ENCODE assay signal across 8 cellular contexts in the genomic region with DNA sequence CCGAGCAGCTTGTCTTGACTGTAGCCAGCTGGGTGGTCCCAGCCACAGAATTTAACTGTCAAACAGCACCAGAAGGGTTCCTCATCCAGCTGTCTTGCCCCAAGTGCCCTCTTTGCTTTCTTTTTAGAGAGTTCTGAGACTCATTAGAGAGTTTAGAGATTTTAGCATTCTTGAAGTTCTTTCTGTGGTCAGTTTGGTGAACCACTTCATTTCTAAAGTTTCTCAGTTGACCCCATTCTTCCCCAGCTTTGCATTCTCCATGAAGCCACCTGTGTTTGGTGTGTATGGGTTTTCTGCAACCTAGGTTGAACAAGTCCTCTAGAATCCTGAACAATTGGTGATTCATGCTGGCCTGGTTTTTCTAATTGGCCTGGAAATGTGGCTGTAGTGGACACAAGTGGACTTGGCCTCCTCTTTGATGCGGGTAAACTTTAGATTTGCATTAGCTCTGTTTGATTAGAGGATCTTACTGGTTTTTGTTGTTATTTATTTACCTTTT. TPM values are rescaled to one million over a fixed set of nuclear protein-coding genes. Genes with fewer than 3 reads are reported as not detected.
A peak's percentile ranks its signal among the peaks of the same experiment; 100 is the strongest.
DNase-seq lines count a peak whose midpoint lies in the region; ATAC-seq, FAIRE-seq and TF ChIP-seq lines count a peak whose summit lies in the region.

No MANE protein-coding gene starts in this region.

- no peaks in the 10 kb centered on the region for H3K9me3 ChIP-seq in Panc1 (ENCODE audit: control insufficient read depth, insufficient read depth, low read depth, low read length)
- H3K9me3 ChIP-seq in iPS-20b (ENCODE audit: insufficient read depth, low read depth, low read length) = no peaks in the 10 kb centered on the region

- POLR2A ChIA-PET in Panc1 (lab: Charles Lee) = interaction anchor here (0.6 kb wide), 1 partner anchor 16 kb away, joined by 5 read pairs; no protein-coding TSS in a partner anchor

- H3K36me3 ChIP-seq in Panc1 (ENCODE audit: control insufficient read depth, insufficient read depth, low read length) = no peaks in the 10 kb centered on the region
- no peaks in the 10 kb centered on the region for H3K36me3 ChIP-seq in iPS-20b (ENCODE audit: insufficient read depth, low read depth, low read length)

- in situ Hi-C loops in Panc1 (cut with HindIII; ENCODE audit: low pct_unique_long_range_greater_than_20kb, low sequenced_read_pairs) = no loop called here

- DNase-seq in GM18507 (ENCODE audit: extremely low spot score, insufficient read length, low read depth) (peak; percentile 46), Panc1 (ENCODE audit: low read depth, low spot score) (no peak), cerebellum (ENCODE audit: low spot score) (no peak), NCI-H2107 treated with DMSO at 0.1 percent for 48 hours (lab: John Stamatoyannopoulos, UW; ENCODE audit: unreplicated experiment) (no peak), NCI-H187 treated with DMSO at 0.1 percent for 48 hours (lab: John Stamatoyannopoulos, UW) (no peak)
- no peak for DNase-seq in stimulated activated CD4-positive, alpha-beta T cell treated with anti-CD3 and anti-CD28 coated beads, Interleukin-1b, Interleukin-23, amount 100 ng/mL, for 48 hours

- no peak for TF ChIP-seq CTCF in Panc1 (IDR thresholded peaks at IDR 0.05)

- H3K27me3 ChIP-seq in Panc1 (ENCODE audit: control insufficient read depth, insufficient read depth, low read length) (no peaks in the 10 kb centered on the region), iPS-20b (ENCODE audit: insufficient read depth, low read length) (no peaks in the 10 kb centered on the region)

- no TSS peak for BruUV-seq in Panc1 (replicated peaks; lab: Mats Ljungman, UMichigan)

- ATAC-seq in HG02610 (IDR thresholded peaks at IDR 0.05; ENCODE audit: unreplicated experiment) (peak; percentile 85), Panc1 (no peak)

- H3K4me1 ChIP-seq in Panc1 (ENCODE audit: control insufficient read depth, insufficient read depth, low read length) = peaks cover 92% of the 10 kb centered on the region
- H3K4me1 ChIP-seq in iPS-20b (ENCODE audit: insufficient read depth, low read length) = peaks cover 54% of the 10 kb centered on the region

- CTCF ChIA-PET in Panc1 (lab: Charles Lee) = interaction anchor here (0.7 kb wide), 2 partner anchors 23 to 68 kb away, joined by 5 to 7 read pairs; no protein-coding TSS in a partner anchor

- H3K27ac ChIP-seq in Panc1 (ENCODE audit: low read length) (peak overlapping the region; percentile 96), iPS-20b (ENCODE audit: low read length) (no peak overlapping the region)

- FAIRE-seq in GM18507 (lab: Jason Lieb, UNC) = peak; percentile 91

- intact Hi-C loops in Panc1 (cut with micrococcal nuclease; ENCODE audit: unreplicated experiment) = no loop called here

- H3K4me3 ChIP-seq in Panc1 (ENCODE audit: low read depth in 2 of 2, low read length in 2 of 2) (no peak overlapping the region; a peak in 1 of 4 replicates), iPS-20b (ENCODE audit: low read length) (peak overlapping the region; percentile 33; the same call in 1 of the 2 replicates)

- no peak overlapping the region for H3K9ac ChIP-seq in iPS-20b (ENCODE audit: low read depth, low read length)

RNA-seq across cellular contexts. Expression of gene FLNB, which starts 33.7 kb away (rescaled TPM):
- total RNA-seq in Panc1 (2021; ENCODE audit: unreplicated experiment) (309 TPM), cerebellum (57.6 TPM)
- polyA plus RNA-seq in Panc1 (2012; ENCODE audit: insufficient read length) = 366 TPM
